ENCODE assay signal across 12 cellular contexts in the genomic region with DNA sequence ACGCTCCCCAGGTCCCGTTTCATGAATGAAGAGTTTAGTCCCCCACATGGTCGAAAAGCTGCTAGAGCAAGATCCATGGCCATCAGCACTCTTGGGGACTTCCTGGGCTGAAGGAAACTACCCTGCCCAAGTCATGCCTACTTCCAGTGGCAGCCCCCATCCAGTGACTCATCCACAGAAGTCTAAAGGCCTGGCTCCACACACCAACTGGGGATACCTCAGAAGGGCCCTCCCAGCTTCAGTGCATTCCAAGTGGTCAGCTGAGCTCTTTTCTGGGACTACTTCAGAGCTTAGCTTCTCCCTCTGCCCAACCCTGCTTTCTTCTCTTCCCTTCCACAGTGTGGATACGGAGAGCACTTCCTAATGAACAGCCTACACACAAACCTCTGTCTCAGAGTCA.
DNase-seq lines count a peak whose midpoint lies in the region; ATAC-seq and TF ChIP-seq lines count a peak whose summit lies in the region.
"Had no signal": no experiment of that assay in that cellular context is flagged by ENCODE, and none has a peak within 500 bp of the region (broad histone marks: within the 10 kb centered on the region; RNA-seq: fewer than 3 reads in every experiment).

No MANE protein-coding gene starts in this region.

- no peaks in the 10 kb centered on the region for H3K4me1 ChIP-seq in foreskin keratinocyte
- peaks cover 31 to 58% of the 10 kb centered on the region in 2 donors for H3K4me1 ChIP-seq in thyroid gland
- peaks cover 28% of the 10 kb centered on the region for H3K4me1 ChIP-seq in ovary (ENCODE audit: insufficient read depth)

- TF ChIP-seq EP300 in ovary (IDR thresholded peaks at IDR 0.05) = no peak

- H3K27ac ChIP-seq in foreskin keratinocyte = no peak overlapping the region
- H3K27ac ChIP-seq in thyroid gland = no peak overlapping the region
- peak overlapping the region in 1 of 2 donors; percentile 75 for H3K27ac ChIP-seq in ovary

- peak; percentile 56 for ATAC-seq in foreskin keratinocyte

- intact Hi-C loops in thyroid gland (cut with DNase I) = loop anchor here (10.0 kb wide), 1 partner anchor 71 kb away; no protein-coding TSS in a partner anchor
- intact Hi-C loops in lower leg skin (cut with DNase I; ENCODE audit: low total_unique reads) = loop anchor here (10.0 kb wide), 2 partner anchors 121 to 151 kb away; no protein-coding TSS in a partner anchor
- intact Hi-C loops in ovary (cut with DNase I) = loop anchor here (5.0 to 10.0 kb wide), 4 partner anchors 51 to 261 kb away; no protein-coding TSS in a partner anchor

- TF ChIP-seq CTCF in foreskin keratinocyte (conservative IDR thresholded peaks at IDR 0.05) (no peak), thyroid gland (IDR thresholded peaks at IDR 0.05) (no peak), lower leg skin (IDR thresholded peaks at IDR 0.05) (no peak), ovary (IDR thresholded peaks at IDR 0.05) (no peak)

- TF ChIP-seq POLR2A in thyroid gland (IDR thresholded peaks at IDR 0.05) (no peak), lower leg skin (IDR thresholded peaks at IDR 0.05) (no peak), ovary (IDR thresholded peaks at IDR 0.05) (no peak)

- no peaks in the 10 kb centered on the region for H3K9me3 ChIP-seq in thyroid gland
- no peaks in the 10 kb centered on the region for H3K9me3 ChIP-seq in ovary

- H3K4me3 ChIP-seq in thyroid gland (replicated peaks in 1 of 3) (no peak overlapping the region), lower leg skin (ENCODE audit: low read depth, poor library complexity, severe bottlenecking) (no peak overlapping the region), ovary (no peak overlapping the region)

- 88 to 92% methylated on average over 4 of the region's 4 CpGs for WGBS in thyroid gland, 2 donors
- 78 to 85% methylated on average over 4 of the region's 4 CpGs for WGBS in lower leg skin, 2 donors
- 95 to 96% (median 95%) methylated on average over 4 of the region's 4 CpGs for WGBS in ovary, 3 donors

- peak; percentile 65 for DNase-seq in HS-27A (ENCODE audit: low read depth)
- DNase-seq in amniotic stem cell (lab: John Stamatoyannopoulos, UW) = peak; percentile 45
- no peak for DNase-seq in foreskin keratinocyte
- DNase-seq in thyroid gland = peak; percentile 41 to 43
- no peak for DNase-seq in lower leg skin (ENCODE audit: low spot score in 2 of 2)
- DNase-seq in NCI-H2107 treated with DMSO at 0.1 percent for 48 hours (lab: John Stamatoyannopoulos, UW; ENCODE audit: unreplicated experiment) = no peak
- DNase-seq in ovary = no peak
- no peak for DNase-seq in ureter (ENCODE audit: low spot score)
- DNase-seq: activated naive CD4-positive, alpha-beta T cell treated with anti-CD3 and anti-CD28 coated beads, Interleukin-2, amount 10 ng/mL, durations not matched to agents 7 days and 5 days; effector CD4-positive, alpha-beta T cell; MV-4-11; NCI-H774 had no signal

- no peaks in the 10 kb centered on the region for H3K36me3 ChIP-seq in thyroid gland
- H3K36me3 ChIP-seq in ovary = no peaks in the 10 kb centered on the region

- no peaks in the 10 kb centered on the region for H3K27me3 ChIP-seq in foreskin keratinocyte
- H3K27me3 ChIP-seq in thyroid gland = no peaks in the 10 kb centered on the region
- no peaks in the 10 kb centered on the region for H3K27me3 ChIP-seq in ovary

Comparison
In these comparisons a context has a peak if more than half of its experiments do, and no peak if none do; other contexts are left out.
1. DNase-seq: peak in HS-27A (single experiment), amniotic stem cell (single experiment) and thyroid gland (2 of 2); none in foreskin keratinocyte (0 of 2), lower leg skin (0 of 2), NCI-H2107 treated with DMSO at 0.1 percent for 48 hours (single experiment), ovary (0 of 5) and ureter (single experiment).